11 cellular contexts compared by ENCODE assay signal in genomic region chr2:98771264-98771663, GRCh38. TPM values are rescaled to one million over a fixed set of nuclear protein-coding genes. Genes with fewer than 3 reads are reported as not detected.
DNase-seq lines count a peak whose midpoint lies in the region; ATAC-seq, FAIRE-seq and TF ChIP-seq lines count a peak whose summit lies in the region.
"Had no signal": no experiment of that assay in that cellular context is flagged by ENCODE, and none has a peak within 500 bp of the region (broad histone marks: within the 10 kb centered on the region; RNA-seq: fewer than 3 reads in every experiment).

No MANE protein-coding gene starts in this region.

- H3K27ac ChIP-seq in H1 (ENCODE audit: low read depth, low read length) (no peak overlapping the region), thymus (ENCODE audit: low read depth) (peak overlapping the region; percentile 91)

- peaks cover 2% of the 10 kb centered on the region for H3K36me3 Mint-ChIP-seq in activated naive CD4-positive, alpha-beta T cell treated with anti-CD3 and anti-CD28 coated beads, Interleukin-2, amount 50 U/mL, for 24 hours
- no peaks in the 10 kb centered on the region for H3K36me3 Mint-ChIP-seq in activated B cell treated with CpG ODN at 0.5 μM for 24 hours (ENCODE audit: low read depth)

- ATAC-seq in activated B cell treated with CpG ODN at 0.5 μM for 24 hours (ENCODE audit: low read depth) (no peak), GM21717 (IDR thresholded peaks at IDR 0.05; ENCODE audit: unreplicated experiment) (no peak), GM19397 (IDR thresholded peaks at IDR 0.05; ENCODE audit: unreplicated experiment) (no peak)

- no peak overlapping the region for H3K23ac ChIP-seq in H1 (ENCODE audit: insufficient read length)

- no peak overlapping the region for H3K4me2 ChIP-seq in H1 (ENCODE audit: insufficient read depth in 1 of 2, low read depth in 2 of 2, low read length in 2 of 2)

- no peak overlapping the region for H3K4me3 ChIP-seq in H1 (ENCODE audit: extremely low read depth in 1 of 4, insufficient read depth in 2 of 4, low read depth in 3 of 4, low read length in 4 of 4)
- peak overlapping the region; percentile 38 for H3K4me3 ChIP-seq in thymus (ENCODE audit: low read length)

- H3K18ac ChIP-seq in H1 (ENCODE audit: extremely low read depth, low read length): no peak overlapping the region

- H4K8ac ChIP-seq in H1 (ENCODE audit: extremely low read depth, insufficient read depth, low read length): no peak overlapping the region

- no peak for DNase-seq in activated naive CD4-positive, alpha-beta T cell treated with Interleukin-2 at 50 U/mL for 16 hours
- DNase-seq in activated B cell treated with CpG ODN at 0.5 μM for 24 hours (no peak), H1 (ENCODE audit: low read depth in 1 of 2, low spot score in 2 of 2) (no peak), OCI-M2 (lab: John Stamatoyannopoulos, UW; ENCODE audit: unreplicated experiment) (no peak)
- DNase-seq: NCI-H1417 treated with DMSO at 0.1 percent for 48 hours, NCI-H748 treated with DMSO at 0.1 percent for 48 hours had no signal

- H2BK5ac ChIP-seq in H1 (ENCODE audit: low read depth, low read length): no peak overlapping the region

- TF ChIP-seq RAD21 in H1 (IDR thresholded peaks at IDR 0.05 in 1 of 2, conservative IDR thresholded peaks at IDR 0.05 in 1 of 2; ENCODE audit: low read depth in 2 of 2, low read length in 2 of 2): no peak

- H2BK120ac ChIP-seq in H1 (replicated peaks; ENCODE audit: low read depth, low read length): no peak overlapping the region

- FAIRE-seq in H1 (lab: Jason Lieb, UNC): no peak
- FAIRE-seq: GM18507 had no signal

- H3K56ac ChIP-seq in H1 (replicated peaks; ENCODE audit: insufficient read length, low read depth, low read length): no peak overlapping the region

- no peak overlapping the region for H2BK20ac ChIP-seq in H1 (ENCODE audit: low read length)

- no peak overlapping the region for H2BK12ac ChIP-seq in H1 (ENCODE audit: low read depth, low read length)

- H3K27ac Mint-ChIP-seq in activated naive CD4-positive, alpha-beta T cell treated with anti-CD3 and anti-CD28 coated beads, Interleukin-2, amount 50 U/mL, for 24 hours: peak overlapping the region; percentile 100
- H3K27ac Mint-ChIP-seq in activated B cell treated with CpG ODN at 0.5 μM for 24 hours: peak overlapping the region; percentile 80

- no peak overlapping the region for H3K4ac ChIP-seq in H1 (replicated peaks; ENCODE audit: insufficient read length, low read depth, low read length)

- no peaks in the 10 kb centered on the region for H3K27me3 ChIP-seq in H1 (replicated peaks in 1 of 4; ENCODE audit: control insufficient read depth in 3 of 4, extremely low read depth in 1 of 4, insufficient read depth in 3 of 4, low read length in 3 of 4)
- no peaks in the 10 kb centered on the region for H3K27me3 ChIP-seq in thymus (ENCODE audit: control insufficient read depth, insufficient read depth)

- TF ChIP-seq EP300 in H1 (IDR thresholded peaks at IDR 0.05; ENCODE audit: borderline replicate concordance in 1 of 2, low read depth in 2 of 2, low read length in 2 of 2): no peak

- H4K20me1 ChIP-seq in H1 (replicated peaks in 1 of 2; ENCODE audit: control insufficient read depth in 1 of 2, insufficient read depth in 2 of 2, low read length in 2 of 2): no peaks in the 10 kb centered on the region

- peaks cover 90% of the 10 kb centered on the region for H3K4me1 Mint-ChIP-seq in activated naive CD4-positive, alpha-beta T cell treated with anti-CD3 and anti-CD28 coated beads, Interleukin-2, amount 50 U/mL, for 24 hours
- H3K4me1 Mint-ChIP-seq in activated B cell treated with CpG ODN at 0.5 μM for 24 hours: peaks cover 45% of the 10 kb centered on the region

- no peak overlapping the region for H2AFZ ChIP-seq in H1 (ENCODE audit: low read length)

- peak overlapping the region; percentile 98 for H3K4me3 Mint-ChIP-seq in activated naive CD4-positive, alpha-beta T cell treated with anti-CD3 and anti-CD28 coated beads, Interleukin-2, amount 50 U/mL, for 24 hours
- H3K4me3 Mint-ChIP-seq in activated B cell treated with CpG ODN at 0.5 μM for 24 hours: no peak overlapping the region

- H2BK15ac ChIP-seq in H1 (ENCODE audit: low read length): no peak overlapping the region

- CTCF ChIA-PET in activated B cell treated with CpG ODN at 0.5 μM for 24 hours (lab: Charles Lee) (interaction anchor here (1.4 kb wide), 1 partner anchor 122 kb away, joined by 3 read pairs; no protein-coding TSS in a partner anchor), H1 (lab: Charles Lee; ENCODE audit: partially characterized antibody) (interaction anchor here (1.0 kb wide), 1 partner anchor 51 kb away, joined by 3 read pairs; no protein-coding TSS in a partner anchor)

- H2AK5ac ChIP-seq in H1 (ENCODE audit: low read depth, low read length): no peak overlapping the region

- intact Hi-C loops in activated B cell treated with CpG ODN at 0.5 μM for 24 hours (cut with micrococcal nuclease): no loop called here

- H3K9me3 ChIP-seq in H1 (ENCODE audit: insufficient read depth in 2 of 2, low read depth in 1 of 2, low read length in 1 of 2) (no peaks in the 10 kb centered on the region), thymus (ENCODE audit: control insufficient read depth) (no peaks in the 10 kb centered on the region)

- no peak for TF ChIP-seq CTCF in activated B cell treated with CpG ODN at 0.5 μM for 24 hours (IDR thresholded peaks at IDR 0.05)
- TF ChIP-seq CTCF in H1 (IDR thresholded peaks at IDR 0.05; ENCODE audit: control extremely low read depth in 1 of 3, insufficient read depth in 1 of 3, low read depth in 1 of 3, low read length in 3 of 3): no peak

- H3K4me1 ChIP-seq in H1 (replicated peaks in 1 of 4; ENCODE audit: control insufficient read depth in 3 of 4, insufficient read depth in 4 of 4, low read length in 3 of 4) (peaks cover 3 to 9% (median 5%) of the 10 kb centered on the region in 4 experiments; a peak in 5 of 7 replicates), thymus (ENCODE audit: control insufficient read depth, insufficient read depth, low read length) (peaks cover 23% of the 10 kb centered on the region)

- H3K79me1 ChIP-seq in H1 (ENCODE audit: low read depth, low read length): no peaks in the 10 kb centered on the region

- no peaks in the 10 kb centered on the region for H3K9me3 Mint-ChIP-seq in activated naive CD4-positive, alpha-beta T cell treated with anti-CD3 and anti-CD28 coated beads, Interleukin-2, amount 50 U/mL, for 24 hours
- no peaks in the 10 kb centered on the region for H3K9me3 Mint-ChIP-seq in activated B cell treated with CpG ODN at 0.5 μM for 24 hours

- TF ChIP-seq POLR2A in H1 (IDR thresholded peaks at IDR 0.05; ENCODE audit: control extremely low read depth in 1 of 2, low read depth in 2 of 2, low read length in 2 of 2): no peak

- H3K36me3 ChIP-seq in H1 (ENCODE audit: control insufficient read depth in 2 of 4, insufficient read depth in 4 of 4, low read length in 3 of 4) (no peaks in the 10 kb centered on the region), thymus (ENCODE audit: control insufficient read depth, insufficient read depth) (no peaks in the 10 kb centered on the region)

- no peaks in the 10 kb centered on the region for H3K79me2 ChIP-seq in H1 (ENCODE audit: control insufficient read depth in 1 of 2, insufficient read depth in 2 of 2, low read length in 2 of 2)

- H3K14ac ChIP-seq in H1 (ENCODE audit: insufficient read length): no peak overlapping the region

- POLR2A ChIA-PET in activated B cell treated with CpG ODN at 0.5 μM for 24 hours (lab: Charles Lee) (interaction anchor here (0.7 to 1.8 kb wide), 2 partner anchors 10 to 40 kb away, joined by 4 to 11 read pairs; partner anchors contain the start of gene MGAT4A), H1 (lab: Charles Lee; ENCODE audit: partially characterized antibody) (interaction anchor here (0.6 kb wide), 1 partner anchor 61 kb away, joined by 4 read pairs; no protein-coding TSS in a partner anchor)

- H3K9ac ChIP-seq in H1 (replicated peaks in 1 of 4; ENCODE audit: extremely low read depth in 1 of 4, low read depth in 3 of 4, low read length in 3 of 4): no peak overlapping the region

- no peaks in the 10 kb centered on the region for H3K27me3 Mint-ChIP-seq in activated naive CD4-positive, alpha-beta T cell treated with anti-CD3 and anti-CD28 coated beads, Interleukin-2, amount 50 U/mL, for 24 hours
- H3K27me3 Mint-ChIP-seq in activated B cell treated with CpG ODN at 0.5 μM for 24 hours: peaks cover 6% of the 10 kb centered on the region

- H4K5ac ChIP-seq in H1 (ENCODE audit: insufficient read length, low read depth, low read length): no peak overlapping the region

- 82% methylated on average over 2 of the region's 2 CpGs; no CpG with 5 or more reads in 1 of the 2 experiments for WGBS in H1 (ENCODE audit: extremely low coverage in 1 of 2, insufficient coverage in 1 of 2, insufficient read length in 1 of 2, insufficient replicate concordance in 2 of 2, low coverage in 1 of 2, low lambda C conversion rate in 2 of 2, missing lambda C conversion rate in 1 of 2), 2 experiments
- 87% methylated on average over 2 of the region's 2 CpGs for WGBS in thymus

- no peak overlapping the region for H4K91ac ChIP-seq in H1 (replicated peaks; ENCODE audit: insufficient read length, low read length)

- H3K23me2 ChIP-seq in H1 (ENCODE audit: low read depth, low read length): no peaks in the 10 kb centered on the region

TF ChIP-seq in H1, 55 proteins besides CTCF, POLR2A, EP300 and RAD21 (continues in another document):
- no peak for TF ChIP-seq RFX5 (IDR thresholded peaks at IDR 0.05; ENCODE audit: borderline replicate concordance, low read depth, low read length)
- TF ChIP-seq HDAC2 (IDR thresholded peaks at IDR 0.05; ENCODE audit: borderline replicate concordance in 1 of 2, low read depth in 2 of 2, low read length in 2 of 2): peak in 1 of 2 experiments; percentile 94; a peak in 1 of 4 replicates
- TF ChIP-seq EZH2 (IDR thresholded peaks at IDR 0.05; ENCODE audit: low read depth, low read length, severe bottlenecking): no peak
- no peak for TF ChIP-seq TBP (IDR thresholded peaks at IDR 0.05; ENCODE audit: low read depth, low read length)
- TF ChIP-seq KDM1A (IDR thresholded peaks at IDR 0.05; ENCODE audit: borderline replicate concordance, low read length): peak; percentile 98
- no peak for TF ChIP-seq CHD2 (IDR thresholded peaks at IDR 0.05; ENCODE audit: low read length)
- no peak for TF ChIP-seq HDAC6 (IDR thresholded peaks at IDR 0.05; ENCODE audit: low read depth, low read length)
- TF ChIP-seq SRF (IDR thresholded peaks at IDR 0.05; ENCODE audit: low read depth, low read length): no peak

RNA-seq across cellular contexts. Expression of gene MGAT4A, which starts 40.3 kb away (rescaled TPM):
- total RNA-seq in activated B cell treated with CpG ODN at 0.5 μM for 24 hours: 12.6 and 15.7 TPM in 2 replicates
- 7.3 and 7.7 TPM in 2 replicates for total RNA-seq in H1 (2021; fragmentation: NEBNext Ultra II Directional; extraction: Animal tissue kit (Norgen Biotek cat#: 25700))
- polyA plus RNA-seq in H1 (2011; rRNA removed): 0.88 and 1.4 TPM in 2 replicates
- 1.1 TPM for polyA plus RNA-seq in H1 (2011; cell fraction: cytosol; rRNA removed)
- polyA plus RNA-seq in H1 (2011; cell fraction: nucleus; rRNA removed): 0.77 TPM
- polyA plus RNA-seq in H1 (2012, experiment 1 of 2): 2.2 to 4.4 TPM (median 2.8 TPM) in 4 replicates
- 0.76 TPM for polyA plus RNA-seq in H1 (2012, experiment 2 of 2)
- 2.2 TPM for polyA plus RNA-seq in H1 (2013, experiment 1 of 2)
- polyA plus RNA-seq in H1 (2013, experiment 2 of 2): 2.3 TPM
- 2.8 and 3.1 TPM in 2 replicates for polyA minus RNA-seq in H1 (2011; rRNA and poly(A)+ RNA removed)
- polyA minus RNA-seq in H1 (2011; cell fraction: cytosol; rRNA and poly(A)+ RNA removed): 0.95 TPM
- 4.7 TPM for polyA minus RNA-seq in H1 (2011; cell fraction: nucleus; rRNA and poly(A)+ RNA removed)
- 24.4 TPM for polyA plus RNA-seq in thymus
